ENCODE assay signal across 15 cellular contexts in genomic region chr3:79618883-79619282, GRCh38.
"Had no signal": no experiment of that assay in that cellular context is flagged by ENCODE, and none has a peak within 500 bp of the region (broad histone marks: within the 10 kb centered on the region; RNA-seq: fewer than 3 reads in every experiment).

No MANE protein-coding gene starts in this region.

- H3K4me1 Mint-ChIP-seq: memory B cell had no signal

- H3K27ac Mint-ChIP-seq: activated CD8-positive, alpha-beta T cell treated with anti-CD3 and anti-CD28 coated beads, Interleukin-2, amount 10 ng/mL, durations not matched to agents 7 days and 5 days; memory B cell had no signal

- H3K27me3 Mint-ChIP-seq: memory B cell had no signal

- DNase-seq: activated CD4-positive, alpha-beta T cell treated with anti-CD3 and anti-CD28 coated beads for 48 hours; activated CD8-positive, alpha-beta memory T cell treated with anti-CD3 and anti-CD28 coated beads, Interleukin-2, amount 50 U/mL, for 48 hours; activated CD8-positive, alpha-beta T cell treated with anti-CD3 and anti-CD28 coated beads, Interleukin-2, amount 10 ng/mL, durations not matched to agents 7 days and 5 days; activated naive CD4-positive, alpha-beta T cell treated with Interleukin-2 at 50 U/mL for 16 hours; central memory CD4-positive, alpha-beta T cell; cortex of kidney; effector CD8-positive, alpha-beta T cell; small intestine; SW 1271; uterus had no signal

- H3K4me3 ChIP-seq: hepatocyte, uterus had no signal

- H3K9me3 ChIP-seq: uterus had no signal

- H3K4me3 Mint-ChIP-seq: activated CD8-positive, alpha-beta T cell treated with anti-CD3 and anti-CD28 coated beads, Interleukin-2, amount 10 ng/mL, durations not matched to agents 7 days and 5 days; memory B cell had no signal

- H3K4me1 ChIP-seq: parathyroid adenoma, uterus had no signal

- H3K36me3 ChIP-seq: uterus had no signal

- ATAC-seq: activated CD8-positive, alpha-beta T cell treated with anti-CD3 and anti-CD28 coated beads, Interleukin-2, amount 10 ng/mL, durations not matched to agents 7 days and 5 days; left lobe of liver had no signal

- H3K27ac ChIP-seq: hepatocyte, parathyroid adenoma, uterus, VCaP had no signal

- H3K27me3 ChIP-seq: hepatocyte, uterus had no signal
